ENCODE assay signal across 1 cellular context in genomic region chrX:71365876-71366673, GRCh38.
TF ChIP-seq lines count a peak whose summit lies in the region.

TSS of gene TAF1 (plus strand) at chrX:71366357. CDS start at chrX:71366375, 18 bp downstream.

TF ChIP-seq in GM12878, 131 proteins besides CTCF, POLR2A, EP300 and RAD21 (continued from another document and continues in another):
- no peak for TF ChIP-seq RELB (IDR thresholded peaks at IDR 0.05; ENCODE audit: low read depth)
- TF ChIP-seq IRF3 (IDR thresholded peaks at IDR 0.05), result 0 out of 2 replicates have a peak, but pooled peaks have one; percentile 20
- TF ChIP-seq ZNF274 (IDR thresholded peaks at IDR 0.05; ENCODE audit: insufficient read depth, insufficient read length), result no peak
- no peak for TF ChIP-seq FOXK2 (IDR thresholded peaks at IDR 0.05)
- TF ChIP-seq HCFC1 (IDR thresholded peaks at IDR 0.05; ENCODE audit: low read length), result 0 out of 2 replicates have a peak, but pooled peaks have one; percentile 41
- peak; percentile 96 for TF ChIP-seq RAD51 (IDR thresholded peaks at IDR 0.05)
- peak; percentile 45; the same call in 1 of the 2 replicates for TF ChIP-seq CREM (IDR thresholded peaks at IDR 0.05; ENCODE audit: low read depth)
- TF ChIP-seq NFXL1 (IDR thresholded peaks at IDR 0.05; ENCODE audit: borderline replicate concordance), result no peak
- peak; percentile 79 for TF ChIP-seq NR2C1 (IDR thresholded peaks at IDR 0.05)
- TF ChIP-seq CHD1 (IDR thresholded peaks at IDR 0.05; ENCODE audit: low read depth, low read length), result no peak
- TF ChIP-seq USF1 (IDR thresholded peaks at IDR 0.05; ENCODE audit: borderline replicate concordance, extremely low read length, insufficient read depth, low read depth, low read length), result peak; percentile 86
- TF ChIP-seq POLR2AphosphoS2 (IDR thresholded peaks at IDR 0.05; ENCODE audit: low read depth, low read length), result peak; percentile 65; the same call in 1 of the 2 replicates
- TF ChIP-seq HDGF (IDR thresholded peaks at IDR 0.05), result no peak
- peak; percentile 46; the same call in 1 of the 2 replicates for TF ChIP-seq ATF3 (IDR thresholded peaks at IDR 0.05; ENCODE audit: borderline replicate concordance, extremely low read depth, low read depth, low read length)
- TF ChIP-seq RCOR1 (conservative IDR thresholded peaks at IDR 0.05; ENCODE audit: low read depth, low read length), result no peak
- TF ChIP-seq EED (IDR thresholded peaks at IDR 0.05; ENCODE audit: low read depth), result no peak
- no peak for TF ChIP-seq SUPT20H (IDR thresholded peaks at IDR 0.05; ENCODE audit: borderline replicate concordance, control insufficient read depth, low read depth, low read length)
- TF ChIP-seq MTA3 (IDR thresholded peaks at IDR 0.05; ENCODE audit: borderline replicate concordance, low read length), result no peak
- no peak for TF ChIP-seq SIX5 (IDR thresholded peaks at IDR 0.05; ENCODE audit: low read depth, low read length, severe bottlenecking)
- TF ChIP-seq EGR1 (IDR thresholded peaks at IDR 0.05; ENCODE audit: borderline replicate concordance in 1 of 2, low read depth in 2 of 2, low read length in 2 of 2), result no peak
- TF ChIP-seq TAF1 (IDR thresholded peaks at IDR 0.05; ENCODE audit: borderline replicate concordance, low read depth, low read length), result peak; percentile 62; the same call in 1 of the 2 replicates
- TF ChIP-seq CREB1 (IDR thresholded peaks at IDR 0.05; ENCODE audit: low read depth), result peak; percentile 51; the same call in 1 of the 2 replicates
- no peak for TF ChIP-seq ZBTB4 (CRISPR knock-in tag; IDR thresholded peaks at IDR 0.05)
- TF ChIP-seq BCL3 (IDR thresholded peaks at IDR 0.05; ENCODE audit: borderline replicate concordance, insufficient read depth, low read depth, low read length, poor library complexity, severe bottlenecking), result no peak
- peak; percentile 81 for TF ChIP-seq RUNX3 (IDR thresholded peaks at IDR 0.05; ENCODE audit: low read length)
- no peak for TF ChIP-seq STAT3 (IDR thresholded peaks at IDR 0.05; ENCODE audit: low read depth, low read length)
- TF ChIP-seq NFIC (IDR thresholded peaks at IDR 0.05; ENCODE audit: low read depth, low read length), result peak; percentile 29; the same call in 1 of the 2 replicates
- peak; percentile 12; the same call in 1 of the 2 replicates for TF ChIP-seq PML (IDR thresholded peaks at IDR 0.05; ENCODE audit: low read length)
- no peak; the same call in 1 of the 2 replicates for TF ChIP-seq SPI1 (IDR thresholded peaks at IDR 0.05; ENCODE audit: borderline replicate concordance, insufficient read depth, low read depth, low read length)
- no peak for TF ChIP-seq RFX5 (IDR thresholded peaks at IDR 0.05; ENCODE audit: low read depth, low read length)
- TF ChIP-seq FOS (IDR thresholded peaks at IDR 0.05; ENCODE audit: borderline replicate concordance, extremely low read depth, insufficient read length), result peak; percentile 9
- TF ChIP-seq YBX1 (IDR thresholded peaks at IDR 0.05), result no peak
- peak in 1 of 2 experiments; percentile 70; a peak in 2 of 4 replicates for TF ChIP-seq ETV6 (conservative IDR thresholded peaks at IDR 0.05 in 1 of 2, IDR thresholded peaks at IDR 0.05 in 1 of 2; ENCODE audit: borderline replicate concordance in 1 of 2, low read depth in 1 of 2)
- TF ChIP-seq HSF1 (IDR thresholded peaks at IDR 0.05; ENCODE audit: low read depth, low read length), result no peak
- no peak for TF ChIP-seq STAT1 (conservative IDR thresholded peaks at IDR 0.05)
- no peak for TF ChIP-seq PAX5 (IDR thresholded peaks at IDR 0.05; ENCODE audit: borderline replicate concordance, low read depth, low read length)
- TF ChIP-seq YY1 (IDR thresholded peaks at IDR 0.05; ENCODE audit: low read depth, low read length), result peak; percentile 92
- no peak for TF ChIP-seq ZBED1 (IDR thresholded peaks at IDR 0.05; ENCODE audit: borderline replicate concordance)
- TF ChIP-seq ATF7 (IDR thresholded peaks at IDR 0.05; ENCODE audit: low read depth), result 0 out of 2 replicates have a peak, but pooled peaks have one; percentile 16
- TF ChIP-seq E2F8 (IDR thresholded peaks at IDR 0.05; ENCODE audit: low read depth, partially characterized antibody), result peak; percentile 26
- TF ChIP-seq BHLHE40 (IDR thresholded peaks at IDR 0.05; ENCODE audit: borderline replicate concordance in 1 of 2, low read depth in 2 of 2, low read length in 1 of 2), result peak; percentile 38 to 57; a peak in 2 of 4 replicates
- TF ChIP-seq, protein P1, sequence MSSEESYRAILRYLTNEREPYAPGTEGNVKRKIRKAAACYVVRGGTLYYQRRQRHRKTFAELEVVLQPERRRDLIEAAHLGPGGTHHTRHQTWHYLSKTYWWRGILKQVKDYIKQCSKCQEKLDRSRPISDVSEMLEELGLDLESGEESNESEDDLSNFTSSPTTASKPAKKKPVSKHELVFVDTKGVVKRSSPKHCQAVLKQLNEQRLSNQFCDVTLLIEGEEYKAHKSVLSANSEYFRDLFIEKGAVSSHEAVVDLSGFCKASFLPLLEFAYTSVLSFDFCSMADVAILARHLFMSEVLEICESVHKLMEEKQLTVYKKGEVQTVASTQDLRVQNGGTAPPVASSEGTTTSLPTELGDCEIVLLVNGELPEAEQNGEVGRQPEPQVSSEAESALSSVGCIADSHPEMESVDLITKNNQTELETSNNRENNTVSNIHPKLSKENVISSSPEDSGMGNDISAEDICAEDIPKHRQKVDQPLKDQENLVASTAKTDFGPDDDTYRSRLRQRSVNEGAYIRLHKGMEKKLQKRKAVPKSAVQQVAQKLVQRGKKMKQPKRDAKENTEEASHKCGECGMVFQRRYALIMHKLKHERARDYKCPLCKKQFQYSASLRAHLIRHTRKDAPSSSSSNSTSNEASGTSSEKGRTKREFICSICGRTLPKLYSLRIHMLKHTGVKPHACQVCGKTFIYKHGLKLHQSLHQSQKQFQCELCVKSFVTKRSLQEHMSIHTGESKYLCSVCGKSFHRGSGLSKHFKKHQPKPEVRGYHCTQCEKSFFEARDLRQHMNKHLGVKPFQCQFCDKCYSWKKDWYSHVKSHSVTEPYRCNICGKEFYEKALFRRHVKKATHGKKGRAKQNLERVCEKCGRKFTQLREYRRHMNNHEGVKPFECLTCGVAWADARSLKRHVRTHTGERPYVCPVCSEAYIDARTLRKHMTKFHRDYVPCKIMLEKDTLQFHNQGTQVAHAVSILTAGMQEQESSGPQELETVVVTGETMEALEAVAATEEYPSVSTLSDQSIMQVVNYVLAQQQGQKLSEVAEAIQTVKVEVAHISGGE (CRISPR knock-in tag; IDR thresholded peaks at IDR 0.05), result no peak
- TF ChIP-seq RELA (IDR thresholded peaks at IDR 0.05; ENCODE audit: borderline replicate concordance, partially characterized antibody), result peak; percentile 27
- no peak for TF ChIP-seq ZZZ3 (IDR thresholded peaks at IDR 0.05; ENCODE audit: control insufficient read depth, insufficient read length, low read depth)
- TF ChIP-seq, protein P2, sequence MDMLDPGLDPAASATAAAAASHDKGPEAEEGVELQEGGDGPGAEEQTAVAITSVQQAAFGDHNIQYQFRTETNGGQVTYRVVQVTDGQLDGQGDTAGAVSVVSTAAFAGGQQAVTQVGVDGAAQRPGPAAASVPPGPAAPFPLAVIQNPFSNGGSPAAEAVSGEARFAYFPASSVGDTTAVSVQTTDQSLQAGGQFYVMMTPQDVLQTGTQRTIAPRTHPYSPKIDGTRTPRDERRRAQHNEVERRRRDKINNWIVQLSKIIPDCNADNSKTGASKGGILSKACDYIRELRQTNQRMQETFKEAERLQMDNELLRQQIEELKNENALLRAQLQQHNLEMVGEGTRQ (IDR thresholded peaks at IDR 0.05; ENCODE audit: borderline replicate concordance, low read depth, low read length), result peak; percentile 79
- TF ChIP-seq ZNF217 (IDR thresholded peaks at IDR 0.05), result no peak
- no peak for TF ChIP-seq BRCA1 (IDR thresholded peaks at IDR 0.05; ENCODE audit: low read depth, low read length)
